In the genomic region with DNA sequence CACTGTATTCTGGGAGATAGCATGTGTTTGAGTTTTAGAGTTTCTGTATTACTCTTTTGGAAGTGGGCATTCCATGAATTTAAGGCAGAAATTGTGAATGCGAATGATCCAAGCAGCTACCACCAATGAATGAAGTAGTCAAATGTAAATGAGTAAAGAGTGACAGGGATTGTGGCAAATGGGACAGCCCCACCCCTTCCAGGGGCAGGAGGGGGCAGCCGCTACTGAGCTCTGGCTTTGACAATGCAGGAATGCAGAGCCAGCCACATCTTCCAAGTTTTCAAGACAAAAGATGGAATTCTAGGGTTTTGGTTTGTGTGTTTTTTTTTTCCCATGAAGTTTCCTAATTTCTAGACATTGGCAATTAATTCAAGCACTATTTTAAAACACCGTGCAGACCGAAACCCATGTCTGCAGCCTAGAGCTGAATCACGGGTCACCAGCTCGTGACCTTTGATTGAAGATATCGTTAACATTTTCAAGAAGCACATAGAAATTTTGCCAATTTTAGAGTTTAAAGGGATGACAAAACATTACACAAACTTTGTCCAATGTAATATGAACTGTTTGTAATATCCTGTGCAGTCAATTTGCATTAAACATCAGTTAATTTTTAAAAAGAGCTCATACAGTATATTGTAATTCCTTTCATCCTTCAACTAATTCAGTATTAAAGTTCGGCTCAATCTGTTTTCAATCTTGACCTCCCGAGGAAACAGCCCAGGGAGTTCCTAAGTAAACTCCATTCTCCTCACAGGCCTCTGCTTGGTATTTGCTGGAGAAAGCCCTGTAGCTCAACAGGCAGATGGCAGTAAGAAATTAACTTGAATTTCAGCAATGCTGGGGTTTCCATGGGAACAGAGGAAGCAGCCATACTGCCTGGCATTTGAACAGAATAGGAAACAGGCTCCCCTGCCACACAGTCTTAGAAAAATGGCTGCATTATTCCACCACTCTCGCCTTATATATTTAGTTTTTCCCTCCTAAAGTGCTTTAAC, we compare ENCODE assay signal across 1 cellular context.
TF ChIP-seq lines count a peak whose summit lies in the region.

No MANE protein-coding gene starts in this region.

TF ChIP-seq in GM23338, 12 proteins besides CTCF, POLR2A, EP300 and RAD21 (continued from another document):
- TF ChIP-seq, protein P1, sequence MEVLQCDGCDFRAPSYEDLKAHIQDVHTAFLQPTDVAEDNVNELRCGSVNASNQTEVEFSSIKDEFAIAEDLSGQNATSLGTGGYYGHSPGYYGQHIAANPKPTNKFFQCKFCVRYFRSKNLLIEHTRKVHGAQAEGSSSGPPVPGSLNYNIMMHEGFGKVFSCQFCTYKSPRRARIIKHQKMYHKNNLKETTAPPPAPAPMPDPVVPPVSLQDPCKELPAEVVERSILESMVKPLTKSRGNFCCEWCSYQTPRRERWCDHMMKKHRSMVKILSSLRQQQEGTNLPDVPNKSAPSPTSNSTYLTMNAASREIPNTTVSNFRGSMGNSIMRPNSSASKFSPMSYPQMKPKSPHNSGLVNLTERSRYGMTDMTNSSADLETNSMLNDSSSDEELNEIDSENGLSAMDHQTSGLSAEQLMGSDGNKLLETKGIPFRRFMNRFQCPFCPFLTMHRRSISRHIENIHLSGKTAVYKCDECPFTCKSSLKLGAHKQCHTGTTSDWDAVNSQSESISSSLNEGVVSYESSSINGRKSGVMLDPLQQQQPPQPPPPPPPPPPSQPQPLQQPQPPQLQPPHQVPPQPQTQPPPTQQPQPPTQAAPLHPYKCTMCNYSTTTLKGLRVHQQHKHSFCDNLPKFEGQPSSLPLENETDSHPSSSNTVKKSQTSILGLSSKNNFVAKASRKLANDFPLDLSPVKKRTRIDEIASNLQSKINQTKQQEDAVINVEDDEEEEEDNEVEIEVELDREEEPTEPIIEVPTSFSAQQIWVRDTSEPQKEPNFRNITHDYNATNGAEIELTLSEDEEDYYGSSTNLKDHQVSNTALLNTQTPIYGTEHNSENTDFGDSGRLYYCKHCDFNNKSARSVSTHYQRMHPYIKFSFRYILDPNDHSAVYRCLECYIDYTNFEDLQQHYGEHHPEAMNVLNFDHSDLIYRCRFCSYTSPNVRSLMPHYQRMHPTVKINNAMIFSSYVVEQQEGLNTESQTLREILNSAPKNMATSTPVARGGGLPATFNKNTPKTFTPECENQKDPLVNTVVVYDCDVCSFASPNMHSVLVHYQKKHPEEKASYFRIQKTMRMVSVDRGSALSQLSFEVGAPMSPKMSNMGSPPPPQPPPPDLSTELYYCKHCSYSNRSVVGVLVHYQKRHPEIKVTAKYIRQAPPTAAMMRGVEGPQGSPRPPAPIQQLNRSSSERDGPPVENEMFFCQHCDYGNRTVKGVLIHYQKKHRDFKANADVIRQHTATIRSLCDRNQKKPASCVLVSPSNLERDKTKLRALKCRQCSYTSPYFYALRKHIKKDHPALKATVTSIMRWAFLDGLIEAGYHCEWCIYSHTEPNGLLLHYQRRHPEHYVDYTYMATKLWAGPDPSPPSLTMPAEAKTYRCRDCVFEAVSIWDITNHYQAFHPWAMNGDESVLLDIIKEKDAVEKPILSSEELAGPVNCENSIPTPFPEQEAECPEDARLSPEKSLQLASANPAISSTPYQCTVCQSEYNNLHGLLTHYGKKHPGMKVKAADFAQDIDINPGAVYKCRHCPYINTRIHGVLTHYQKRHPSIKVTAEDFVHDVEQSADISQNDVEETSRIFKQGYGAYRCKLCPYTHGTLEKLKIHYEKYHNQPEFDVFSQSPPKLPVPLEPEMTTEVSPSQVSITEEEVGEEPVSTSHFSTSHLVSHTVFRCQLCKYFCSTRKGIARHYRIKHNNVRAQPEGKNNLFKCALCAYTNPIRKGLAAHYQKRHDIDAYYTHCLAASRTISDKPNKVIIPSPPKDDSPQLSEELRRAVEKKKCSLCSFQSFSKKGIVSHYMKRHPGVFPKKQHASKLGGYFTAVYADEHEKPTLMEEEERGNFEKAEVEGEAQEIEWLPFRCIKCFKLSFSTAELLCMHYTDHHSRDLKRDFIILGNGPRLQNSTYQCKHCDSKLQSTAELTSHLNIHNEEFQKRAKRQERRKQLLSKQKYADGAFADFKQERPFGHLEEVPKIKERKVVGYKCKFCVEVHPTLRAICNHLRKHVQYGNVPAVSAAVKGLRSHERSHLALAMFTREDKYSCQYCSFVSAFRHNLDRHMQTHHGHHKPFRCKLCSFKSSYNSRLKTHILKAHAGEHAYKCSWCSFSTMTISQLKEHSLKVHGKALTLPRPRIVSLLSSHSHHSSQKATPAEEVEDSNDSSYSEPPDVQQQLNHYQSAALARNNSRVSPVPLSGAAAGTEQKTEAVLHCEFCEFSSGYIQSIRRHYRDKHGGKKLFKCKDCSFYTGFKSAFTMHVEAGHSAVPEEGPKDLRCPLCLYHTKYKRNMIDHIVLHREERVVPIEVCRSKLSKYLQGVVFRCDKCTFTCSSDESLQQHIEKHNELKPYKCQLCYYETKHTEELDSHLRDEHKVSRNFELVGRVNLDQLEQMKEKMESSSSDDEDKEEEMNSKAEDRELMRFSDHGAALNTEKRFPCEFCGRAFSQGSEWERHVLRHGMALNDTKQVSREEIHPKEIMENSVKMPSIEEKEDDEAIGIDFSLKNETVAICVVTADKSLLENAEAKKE (CRISPR knock-in tag; IDR thresholded peaks at IDR 0.05), result no peak
- TF ChIP-seq EZH2phosphoT487 (IDR thresholded peaks at IDR 0.05; ENCODE audit: unreplicated experiment), result no peak
- TF ChIP-seq STAT1 (IDR thresholded peaks at IDR 0.05; ENCODE audit: unreplicated experiment), result no peak
- no peak for TF ChIP-seq CREB1 (CRISPR knock-in tag; IDR thresholded peaks at IDR 0.05; ENCODE audit: low read depth)
- TF ChIP-seq, protein P2, sequence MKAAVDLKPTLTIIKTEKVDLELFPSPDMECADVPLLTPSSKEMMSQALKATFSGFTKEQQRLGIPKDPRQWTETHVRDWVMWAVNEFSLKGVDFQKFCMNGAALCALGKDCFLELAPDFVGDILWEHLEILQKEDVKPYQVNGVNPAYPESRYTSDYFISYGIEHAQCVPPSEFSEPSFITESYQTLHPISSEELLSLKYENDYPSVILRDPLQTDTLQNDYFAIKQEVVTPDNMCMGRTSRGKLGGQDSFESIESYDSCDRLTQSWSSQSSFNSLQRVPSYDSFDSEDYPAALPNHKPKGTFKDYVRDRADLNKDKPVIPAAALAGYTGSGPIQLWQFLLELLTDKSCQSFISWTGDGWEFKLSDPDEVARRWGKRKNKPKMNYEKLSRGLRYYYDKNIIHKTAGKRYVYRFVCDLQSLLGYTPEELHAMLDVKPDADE (IDR thresholded peaks at IDR 0.05), result no peak
- no peak for TF ChIP-seq JUNB (IDR thresholded peaks at IDR 0.05; ENCODE audit: unreplicated experiment)
- TF ChIP-seq POLR2AphosphoS5 (IDR thresholded peaks at IDR 0.05; ENCODE audit: low read depth), result no peak
- no peak for TF ChIP-seq ZNF331 (CRISPR knock-in tag; IDR thresholded peaks at IDR 0.05; ENCODE audit: low read depth)
- TF ChIP-seq EZH2 (IDR thresholded peaks at IDR 0.05; ENCODE audit: low read depth, unreplicated experiment), result no peak
- no peak for TF ChIP-seq ZNF114 (CRISPR knock-in tag; IDR thresholded peaks at IDR 0.05)
